ENCODE assay signal across 15 cellular contexts in genomic region chr2:37454851-37455762, GRCh38.
A peak's percentile ranks its signal among the peaks of the same experiment; 100 is the strongest.
DNase-seq lines count a peak whose midpoint lies in the region; ATAC-seq and TF ChIP-seq lines count a peak whose summit lies in the region.
"Had no signal": no experiment of that assay in that cellular context is flagged by ENCODE, and none has a peak within 500 bp of the region (broad histone marks: within the 10 kb centered on the region; RNA-seq: fewer than 3 reads in every experiment).

No MANE protein-coding gene starts in this region.

- no peaks in the 10 kb centered on the region for H3K4me1 ChIP-seq in A673 (ENCODE audit: insufficient read depth, low read length, poor library complexity, severe bottlenecking)
- H3K4me1 ChIP-seq in body of pancreas, result no peaks in the 10 kb centered on the region
- H3K4me1 ChIP-seq in smooth muscle cell (ENCODE audit: low read depth), result peaks cover 7% of the 10 kb centered on the region
- H3K4me1 ChIP-seq: right lobe of liver had no signal

- intact Hi-C loops in A673 (cut with micrococcal nuclease; ENCODE audit: unreplicated experiment), result no loop called here
- intact Hi-C loops in body of pancreas (cut with DNase I), result no loop called here

- H3K4me3 ChIP-seq in A673 (ENCODE audit: low read depth, low read length, poor library complexity, severe bottlenecking), result no peak overlapping the region
- H3K4me3 ChIP-seq in body of pancreas, result no peak overlapping the region
- H3K4me3 ChIP-seq in smooth muscle cell, result no peak overlapping the region
- H3K4me3 ChIP-seq: right lobe of liver had no signal

- no peak overlapping the region for H3K27ac Mint-ChIP-seq in glutamatergic neuron (ENCODE audit: unreplicated experiment)
- H3K27ac Mint-ChIP-seq: activated CD4-positive, alpha-beta T cell treated with anti-CD3 and anti-CD28 coated beads, Interleukin-2, amount 10 ng/mL, durations not matched to agents 24 days and 14 days; B cell had no signal

- CTCF ChIA-PET in A673 (lab: Charles Lee), result no interaction called here

- H3K27me3 ChIP-seq in A673 (replicated peaks; ENCODE audit: insufficient read depth, low read depth, low read length, poor library complexity), result no peaks in the 10 kb centered on the region
- H3K27me3 ChIP-seq in body of pancreas, result no peaks in the 10 kb centered on the region
- H3K27me3 ChIP-seq in smooth muscle cell (ENCODE audit: low read depth), result no peaks in the 10 kb centered on the region
- H3K27me3 ChIP-seq: right lobe of liver had no signal

- H3K4me1 Mint-ChIP-seq in glutamatergic neuron (ENCODE audit: low read depth, unreplicated experiment), result no peaks in the 10 kb centered on the region

- no peaks in the 10 kb centered on the region for H3K27me3 Mint-ChIP-seq in glutamatergic neuron (ENCODE audit: unreplicated experiment)
- H3K27me3 Mint-ChIP-seq: activated CD4-positive, alpha-beta T cell treated with anti-CD3 and anti-CD28 coated beads, Interleukin-2, amount 10 ng/mL, durations not matched to agents 24 days and 14 days had no signal

- no TSS peak for BruUV-seq in A673 (replicated peaks; lab: Mats Ljungman, UMichigan)

- no peaks in the 10 kb centered on the region for H3K9me3 Mint-ChIP-seq in glutamatergic neuron (ENCODE audit: unreplicated experiment)

- WGBS in body of pancreas, 2 donors, result 82 to 83% methylated on average over 5 of the region's 5 CpGs
- 90% methylated on average over 5 of the region's 5 CpGs for WGBS in smooth muscle cell (ENCODE audit: low lambda C conversion rate)

- POLR2A ChIA-PET in A673 (lab: Charles Lee; ENCODE audit: low non-redundant PET), result no interaction called here

- H3K9ac ChIP-seq in smooth muscle cell (ENCODE audit: low read depth), result no peak overlapping the region

- no peak overlapping the region for H2AFZ ChIP-seq in smooth muscle cell (ENCODE audit: low read depth)

- TF ChIP-seq CTCF in A673 (conservative IDR thresholded peaks at IDR 0.05; ENCODE audit: low read depth, low read length) (no peak), body of pancreas (IDR thresholded peaks at IDR 0.05) (no peak), smooth muscle cell (IDR thresholded peaks at IDR 0.05; ENCODE audit: borderline replicate concordance, insufficient read depth, poor library complexity, severe bottlenecking) (no peak), glutamatergic neuron (IDR thresholded peaks at IDR 0.05; ENCODE audit: partially characterized antibody, unreplicated experiment) (no peak)

- ATAC-seq in body of pancreas, result peak; percentile 24
- ATAC-seq: right lobe of liver had no signal

- H3K27ac ChIP-seq in A673 (ENCODE audit: low read depth, low read length, poor library complexity, severe bottlenecking) (no peak overlapping the region), body of pancreas (no peak overlapping the region), smooth muscle cell (ENCODE audit: low read depth) (no peak overlapping the region)
- H3K27ac ChIP-seq: right lobe of liver had no signal

- H3K36me3 ChIP-seq in A673 (ENCODE audit: insufficient read depth, low read length, poor library complexity, severe bottlenecking) (no peaks in the 10 kb centered on the region), body of pancreas (replicated peaks in 1 of 2; ENCODE audit: insufficient read depth in 1 of 2, low read depth in 2 of 2) (no peaks in the 10 kb centered on the region), smooth muscle cell (ENCODE audit: low read depth) (no peaks in the 10 kb centered on the region)
- H3K36me3 ChIP-seq: right lobe of liver had no signal

- no peaks in the 10 kb centered on the region for H4K20me1 ChIP-seq in smooth muscle cell (ENCODE audit: low read depth)

- H3K4me2 ChIP-seq in smooth muscle cell, result no peak overlapping the region

- H3K79me2 ChIP-seq in smooth muscle cell (ENCODE audit: low read depth), result no peaks in the 10 kb centered on the region

- DNase-seq in A673 (ENCODE audit: low spot score) (peak; percentile 15), M059J (ENCODE audit: low read depth) (peak; percentile 49), body of pancreas (no peak), kidney glomerular epithelial cell (lab: John Stamatoyannopoulos, UW) (peak; percentile 72), smooth muscle cell (lab: John Stamatoyannopoulos, UW; ENCODE audit: unreplicated experiment) (no peak), glutamatergic neuron (no peak), Kasumi-1 (lab: John Stamatoyannopoulos, UW) (no peak)
- DNase-seq in activated CD8-positive, alpha-beta memory T cell treated with anti-CD3 and anti-CD28 coated beads, Interleukin-2, amount 50 U/mL, for 48 hours, result no peak
- DNase-seq: activated CD4-positive, alpha-beta T cell treated with anti-CD3 and anti-CD28 coated beads, Interleukin-2, amount 10 ng/mL, durations not matched to agents 24 days and 14 days; activated effector memory CD4-positive, alpha-beta T cell treated with anti-CD3 and anti-CD28 coated beads, Interleukin-2, amount 50 U/mL, for 16 hours; MV-4-11; right lobe of liver; SW 1271; trophoblast cell had no signal

- no peaks in the 10 kb centered on the region for H3K36me3 Mint-ChIP-seq in glutamatergic neuron (ENCODE audit: unreplicated experiment)

- no peaks in the 10 kb centered on the region for H3K9me3 ChIP-seq in A673 (ENCODE audit: low read depth, low read length, poor library complexity, severe bottlenecking)
- H3K9me3 ChIP-seq in body of pancreas, result no peaks in the 10 kb centered on the region
- no peaks in the 10 kb centered on the region for H3K9me3 ChIP-seq in smooth muscle cell (replicated peaks; ENCODE audit: low read depth)
- H3K9me3 ChIP-seq: right lobe of liver had no signal

- no peak for TF ChIP-seq POLR2A in body of pancreas (IDR thresholded peaks at IDR 0.05)

- H3K4me3 Mint-ChIP-seq in glutamatergic neuron (ENCODE audit: unreplicated experiment), result no peak overlapping the region
- H3K4me3 Mint-ChIP-seq: activated CD4-positive, alpha-beta T cell treated with anti-CD3 and anti-CD28 coated beads, Interleukin-2, amount 10 ng/mL, durations not matched to agents 24 days and 14 days; B cell had no signal

- peaks cover 6% of the 10 kb centered on the region for H3F3A ChIP-seq in smooth muscle cell (ENCODE audit: low read depth)

Comparison
In these comparisons a context has a peak if more than half of its experiments do, and no peak if none do; other contexts are left out.
1. DNase-seq: peak in A673 (single experiment), M059J (single experiment) and kidney glomerular epithelial cell (single experiment); none in body of pancreas (0 of 4), smooth muscle cell (single experiment), glutamatergic neuron (single experiment), Kasumi-1 (0 of 2) and activated CD8-positive, alpha-beta memory T cell treated with anti-CD3 and anti-CD28 coated beads, Interleukin-2, amount 50 U/mL, for 48 hours (single experiment).